Comparison of ENCODE assay signal across 4 cellular contexts in the genomic region with DNA sequence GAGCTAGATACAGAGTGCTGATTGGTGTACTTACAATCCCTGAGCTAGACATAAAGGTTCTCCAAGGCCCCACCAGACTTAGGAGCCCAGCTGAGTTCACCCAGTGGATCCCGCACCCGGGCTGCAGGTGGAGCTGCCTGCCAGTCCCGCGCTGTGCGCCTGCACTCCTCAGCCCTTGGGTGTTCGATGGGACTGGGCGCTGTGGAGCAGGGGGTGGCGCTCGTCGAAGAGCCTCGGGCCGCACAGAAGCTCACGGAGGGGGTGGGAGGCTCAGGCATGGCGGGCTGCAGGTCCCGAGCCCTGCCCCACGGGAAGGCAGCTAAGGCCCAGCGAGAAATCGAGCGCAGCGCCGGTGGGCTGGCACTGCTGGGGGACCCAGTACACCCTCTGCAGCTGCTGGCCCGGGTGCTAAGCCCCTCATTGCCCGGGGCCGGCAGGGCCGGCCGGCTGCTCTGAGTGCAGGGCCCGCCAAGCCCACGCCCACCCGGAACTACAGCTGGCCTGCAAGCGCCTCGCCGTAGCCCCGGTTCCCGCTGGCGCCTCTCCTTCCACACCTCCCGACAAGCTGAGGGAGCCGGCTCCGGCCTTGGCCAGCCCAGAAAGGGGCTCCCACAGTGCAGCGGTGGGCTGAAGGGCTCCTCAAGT. TPM values are rescaled to one million over a fixed set of nuclear protein-coding genes. Genes with fewer than 3 reads are reported as not detected.
"Had no signal": no experiment of that assay in that cellular context is flagged by ENCODE, and none has a peak within 500 bp of the region (broad histone marks: within the 10 kb centered on the region; RNA-seq: fewer than 3 reads in every experiment).

No MANE protein-coding gene starts in this region.

RNA-seq across cellular contexts. Expression of gene ACSBG1, which starts 11.7 kb away (rescaled TPM):
- total RNA-seq: subcutaneous adipose tissue, thoracic aorta, thyroid gland, upper lobe of right lung had no signal
